14 cellular contexts compared by ENCODE assay signal in genomic region chr5:92908952-92909351, GRCh38.
"Had no signal": no experiment of that assay in that cellular context is flagged by ENCODE, and none has a peak within 500 bp of the region (broad histone marks: within the 10 kb centered on the region; RNA-seq: fewer than 3 reads in every experiment).

No MANE protein-coding gene starts in this region.

- H3K4me1 ChIP-seq: foreskin keratinocyte, parathyroid adenoma had no signal

- H3K27me3 ChIP-seq: tibial nerve, vagina had no signal

- H3K9ac ChIP-seq: parathyroid adenoma had no signal

- DNase-seq: activated CD4-positive, alpha-beta T cell treated with anti-CD3 and anti-CD28 coated beads for 48 hours; activated gamma-delta T cell; activated T-cell treated with anti-CD3 and anti-CD28 coated beads, Interleukin-2, amount 50 U/mL, for 48 hours; foreskin keratinocyte; kidney glomerular epithelial cell; left ventricle myocardium superior; stimulated activated CD4-positive, alpha-beta T cell treated with anti-CD3 and anti-CD28 coated beads, Interleukin-12 subunit alpha, Interleukin-12 subunit beta, amount 100 ng/mL, for 4 hours; stimulated activated CD4-positive, alpha-beta T cell treated with anti-CD3 and anti-CD28 coated beads, Interleukin-2, amount 100 ng/mL, for 48 hours had no signal

- H3K36me3 ChIP-seq: tibial nerve, vagina had no signal

- ATAC-seq: activated CD8-positive, alpha-beta T cell treated with anti-CD3 and anti-CD28 coated beads for 36 hours; activated naive CD4-positive, alpha-beta T cell treated with anti-CD3 and anti-CD28 coated beads, Interleukin-2, amount 50 U/mL, for 72 hours; foreskin keratinocyte; left ventricle myocardium superior; stimulated activated memory B cell treated with anti-CD40 and anti-IgM and Interleukin-4, amounts not matched to agents 10 μg/mL and 1 μg/mL and 100 μg/mL, for 72 hours had no signal

- H2AFZ ChIP-seq: parathyroid adenoma had no signal

- H3K79me2 ChIP-seq: parathyroid adenoma had no signal

- H3K9me3 ChIP-seq: tibial nerve, vagina had no signal

- H3K4me3 ChIP-seq: tibial nerve, vagina had no signal

- H3K27ac ChIP-seq: foreskin keratinocyte, parathyroid adenoma, vagina had no signal
